In genomic region chr16:20901068-20901440, GRCh38 we compare ENCODE assay signal across 2 cellular contexts.
A peak's percentile ranks its signal among the peaks of the same experiment; 100 is the strongest.
TF ChIP-seq lines count a peak whose summit lies in the region.

No MANE protein-coding gene starts in this region.

TF ChIP-seq in GM12878, 131 proteins besides CTCF, POLR2A, EP300 and RAD21:
- TF ChIP-seq POLR2AphosphoS5 (IDR thresholded peaks at IDR 0.05; ENCODE audit: low read length): peak; percentile 12; the same call in 1 of the 2 replicates
- 0 out of 2 replicates have a peak, but pooled peaks have one; percentile 4 for TF ChIP-seq NR2F1 (conservative IDR thresholded peaks at IDR 0.05)
- 0 out of 2 replicates have a peak, but pooled peaks have one; percentile 7 for TF ChIP-seq TCF12 (IDR thresholded peaks at IDR 0.05; ENCODE audit: low read depth, low read length)
- TF ChIP-seq BCL11A (IDR thresholded peaks at IDR 0.05; ENCODE audit: low read depth, low read length): no peak
- peak; percentile 57; the same call in 1 of the 2 replicates for TF ChIP-seq PML (IDR thresholded peaks at IDR 0.05; ENCODE audit: low read length)
- TF ChIP-seq GATAD2B (conservative IDR thresholded peaks at IDR 0.05; ENCODE audit: low read depth): 0 out of 2 replicates have a peak, but pooled peaks have one; percentile 47
- peak; percentile 34 for TF ChIP-seq SMAD1 (IDR thresholded peaks at IDR 0.05; ENCODE audit: low read depth, partially characterized antibody)
- TF ChIP-seq SIN3A (IDR thresholded peaks at IDR 0.05; ENCODE audit: low read depth, low read length): peak; percentile 7; the same call in 1 of the 2 replicates
- 0 out of 3 replicates have a peak, but pooled peaks have one; percentile 7 for TF ChIP-seq POU2F2 (IDR thresholded peaks at IDR 0.05; ENCODE audit: borderline replicate concordance, low read depth, low read length)
- TF ChIP-seq BRCA1 (IDR thresholded peaks at IDR 0.05; ENCODE audit: low read depth, low read length): no peak
- TF ChIP-seq IRF3 (IDR thresholded peaks at IDR 0.05): no peak
- 0 out of 2 replicates have a peak, but pooled peaks have one; percentile 6 for TF ChIP-seq NKRF (conservative IDR thresholded peaks at IDR 0.05)
- TF ChIP-seq DPF2 (IDR thresholded peaks at IDR 0.05): 0 out of 2 replicates have a peak, but pooled peaks have one; percentile 42
TF ChIP-seq in GM12878: peak in this region for 10.

TF ChIP-seq in HepG2, 621 proteins besides CTCF, POLR2A, EP300 and RAD21 (continues in another document):
- TF ChIP-seq ZNF788 (CRISPR knock-in tag; IDR thresholded peaks at IDR 0.05; ENCODE audit: borderline replicate concordance) (peak; percentile 12; the same call in 1 of the 2 replicates), SAFB2 (CRISPR knock-in tag; IDR thresholded peaks at IDR 0.05; ENCODE audit: borderline replicate concordance, low read depth) (no peak; the same call in 1 of the 2 replicates), ELF1 (CRISPR knock-in tag; IDR thresholded peaks at IDR 0.05) (peak; percentile 55; the same call in 1 of the 2 replicates), TEAD2 (CRISPR knock-in tag; IDR thresholded peaks at IDR 0.05) (peak; percentile 63; the same call in 1 of the 2 replicates), FOXO4 (CRISPR knock-in tag; conservative IDR thresholded peaks at IDR 0.05) (0 out of 2 replicates have a peak, but pooled peaks have one; percentile 79), ZNF678 (CRISPR knock-in tag; IDR thresholded peaks at IDR 0.05) (0 out of 2 replicates have a peak, but pooled peaks have one; percentile 6), ZKSCAN8 (CRISPR knock-in tag; IDR thresholded peaks at IDR 0.05; ENCODE audit: borderline replicate concordance) (no peak), ZBTB25 (CRISPR knock-in tag; IDR thresholded peaks at IDR 0.05) (no peak), ZNF281 (CRISPR knock-in tag; IDR thresholded peaks at IDR 0.05; ENCODE audit: borderline replicate concordance) (0 out of 2 replicates have a peak, but pooled peaks have one; percentile 22), HOXA9 (CRISPR knock-in tag; IDR thresholded peaks at IDR 0.05; ENCODE audit: borderline replicate concordance) (peak; percentile 18; the same call in 1 of the 2 replicates), FOXM1 (CRISPR knock-in tag; IDR thresholded peaks at IDR 0.05) (0 out of 2 replicates have a peak, but pooled peaks have one; percentile 63), ZNF503 (CRISPR knock-in tag; IDR thresholded peaks at IDR 0.05) (0 out of 2 replicates have a peak, but pooled peaks have one; percentile 9), YEATS4 (CRISPR knock-in tag; IDR thresholded peaks at IDR 0.05; ENCODE audit: borderline replicate concordance) (peak; percentile 25; the same call in 1 of the 2 replicates), ZNF839 (CRISPR knock-in tag; IDR thresholded peaks at IDR 0.05; ENCODE audit: borderline replicate concordance) (peak; percentile 9; the same call in 1 of the 2 replicates), SRY (CRISPR knock-in tag; IDR thresholded peaks at IDR 0.05) (peak; percentile 18; the same call in 1 of the 2 replicates), ZKSCAN1 (IDR thresholded peaks at IDR 0.05; ENCODE audit: low read length) (no peak), ZBTB40 (IDR thresholded peaks at IDR 0.05) (no peak), ZBTB40 (CRISPR knock-in tag; IDR thresholded peaks at IDR 0.05) (peak; percentile 28; the same call in 1 of the 2 replicates), EHMT2 (IDR thresholded peaks at IDR 0.05; ENCODE audit: borderline replicate concordance, low read depth, low read length) (no peak), ZNF687 (CRISPR knock-in tag; IDR thresholded peaks at IDR 0.05) (0 out of 2 replicates have a peak, but pooled peaks have one; percentile 51), SP1 (IDR thresholded peaks at IDR 0.05) (no peak), SP1 (CRISPR knock-in tag; IDR thresholded peaks at IDR 0.05) (no peak), ZNF546 (CRISPR knock-in tag; conservative IDR thresholded peaks at IDR 0.05) (0 out of 2 replicates have a peak, but pooled peaks have one; percentile 79), MAZ (IDR thresholded peaks at IDR 0.05; ENCODE audit: borderline replicate concordance, low read depth, low read length) (no peak), MAZ (CRISPR knock-in tag; IDR thresholded peaks at IDR 0.05; ENCODE audit: low read depth) (no peak), SOX13 (IDR thresholded peaks at IDR 0.05) (0 out of 2 replicates have a peak, but pooled peaks have one; percentile 5), SOX13 (CRISPR knock-in tag; conservative IDR thresholded peaks at IDR 0.05 in 1 of 2, IDR thresholded peaks at IDR 0.05 in 1 of 2) (no peak), ONECUT2 (CRISPR knock-in tag; IDR thresholded peaks at IDR 0.05) (0 out of 2 replicates have a peak, but pooled peaks have one; percentile 15)
